Comparison of ENCODE assay signal across 13 cellular contexts in genomic region chr11:10674440-10674855, GRCh38. TPM values are rescaled to one million over a fixed set of nuclear protein-coding genes. Genes with fewer than 3 reads are reported as not detected.
A peak's percentile ranks its signal among the peaks of the same experiment; 100 is the strongest.
DNase-seq lines count a peak whose midpoint lies in the region; ATAC-seq, FAIRE-seq and TF ChIP-seq lines count a peak whose summit lies in the region.
"Had no signal": no experiment of that assay in that cellular context is flagged by ENCODE, and none has a peak within 500 bp of the region (broad histone marks: within the 10 kb centered on the region; RNA-seq: fewer than 3 reads in every experiment).

No MANE protein-coding gene starts in this region.

- CTCF ChIA-PET in HCT116 (lab: Charles Lee) (no interaction called here), Caco-2 (lab: Charles Lee) (no interaction called here)

- no peak overlapping the region for H3K27ac Mint-ChIP-seq in Caco-2 (ENCODE audit: unreplicated experiment)
- H3K27ac Mint-ChIP-seq: nephron had no signal

- H4K20me1 ChIP-seq in HCT116 (ENCODE audit: insufficient read depth) = no peaks in the 10 kb centered on the region

- H3K4me3 Mint-ChIP-seq in Caco-2 (ENCODE audit: unreplicated experiment) = no peak overlapping the region
- H3K4me3 Mint-ChIP-seq: nephron had no signal

- H3K79me2 ChIP-seq in HCT116 (ENCODE audit: insufficient read depth, low read length) = no peaks in the 10 kb centered on the region

- H2AFZ ChIP-seq in HCT116 (ENCODE audit: low read depth, low read length, poor library complexity, severe bottlenecking) = no peak overlapping the region

- no peak for FAIRE-seq in H54 (lab: Jason Lieb, UNC)
- FAIRE-seq: GM12878 had no signal

- H3K27ac ChIP-seq in HCT116 (ENCODE audit: low read depth, low read length) (peak overlapping the region; percentile 47), esophagus muscularis mucosa (replicated peaks in 1 of 4) (peak overlapping the region; percentile 81 to 86 (median 84)), mucosa of rectum (ENCODE audit: low read depth in 2 of 2, low read length in 2 of 2) (peak overlapping the region; percentile 38 to 65), testis (peak overlapping the region; percentile 22 to 81)

- H3K4me3 ChIP-seq in HCT116 (replicated peaks in 1 of 2; ENCODE audit: low read depth in 1 of 2, low read length in 2 of 2) = no peak overlapping the region
- H3K4me3 ChIP-seq in esophagus muscularis mucosa = peak overlapping the region; percentile 20 to 47 (median 35)
- no peak overlapping the region for H3K4me3 ChIP-seq in mucosa of rectum (ENCODE audit: low read length in 2 of 2)
- H3K4me3 ChIP-seq in testis = no peak overlapping the region
- H3K4me3 ChIP-seq in Caco-2 (ENCODE audit: low read depth, low read length) = no peak overlapping the region
- H3K4me3 ChIP-seq: GM12878 had no signal

- ATAC-seq in HCT116 (peak; percentile 16; the same call in 1 of the 2 replicates), HG03039 (IDR thresholded peaks at IDR 0.05; ENCODE audit: unreplicated experiment) (no peak), HG02885 (IDR thresholded peaks at IDR 0.05; ENCODE audit: poor library complexity, unreplicated experiment) (no peak)
- ATAC-seq: GM12878 had no signal

- 11% methylated on average over 6 of the region's 6 CpGs for WGBS in esophagus muscularis mucosa
- WGBS in testis, 2 donors = 30 to 33% methylated on average over 6 of the region's 6 CpGs

- no TSS peak for BruUV-seq in HCT116 (replicated peaks; lab: Mats Ljungman, UMichigan)
- BruUV-seq in Caco-2 (replicated peaks; lab: Mats Ljungman, UMichigan) = no TSS peak

- no peaks in the 10 kb centered on the region for H3K9me3 ChIP-seq in HCT116 (ENCODE audit: control insufficient read depth in 1 of 2, insufficient read depth in 1 of 2, low read depth in 1 of 2, low read length in 2 of 2)
- H3K9me3 ChIP-seq in esophagus muscularis mucosa = no peaks in the 10 kb centered on the region
- no peaks in the 10 kb centered on the region for H3K9me3 ChIP-seq in mucosa of rectum (ENCODE audit: control insufficient read depth in 2 of 2, low read length in 2 of 2)
- no peaks in the 10 kb centered on the region for H3K9me3 ChIP-seq in testis
- H3K9me3 ChIP-seq in Caco-2 = no peaks in the 10 kb centered on the region

- H3K27me3 Mint-ChIP-seq in Caco-2 (ENCODE audit: insufficient read depth, unreplicated experiment) = no peaks in the 10 kb centered on the region

- no peak for TF ChIP-seq RAD21 in HCT116 (IDR thresholded peaks at IDR 0.05; ENCODE audit: low read depth)

- H3K4me2 ChIP-seq in HCT116 (ENCODE audit: low read length) = peak overlapping the region; percentile 47

- RAD21 ChIA-PET in HCT116 (lab: Charles Lee; ENCODE audit: low non-redundant PET in 1 of 2, low total read pairs in 2 of 2, uncharacterized antibody in 2 of 2, unreplicated experiment in 2 of 2) = no interaction called here

- no peak for TF ChIP-seq EP300 in esophagus muscularis mucosa (IDR thresholded peaks at IDR 0.05)

- no peaks in the 10 kb centered on the region for H3K9me2 ChIP-seq in HCT116 (ENCODE audit: insufficient read depth)

- POLR2A ChIA-PET in HCT116 (lab: Charles Lee) = no interaction called here
- POLR2A ChIA-PET in Caco-2 (lab: Charles Lee) = no interaction called here

- intact Hi-C loops in HCT116 (cut with micrococcal nuclease) = no loop called here
- intact Hi-C loops in esophagus muscularis mucosa (cut with DNase I) = no loop called here
- intact Hi-C loops in testis (cut with DNase I; ENCODE audit: low total_unique reads) = no loop called here
- intact Hi-C loops in Caco-2 (cut with micrococcal nuclease; ENCODE audit: unreplicated experiment) = no loop called here

- H3K9ac ChIP-seq in HCT116 (ENCODE audit: low read length) (peak overlapping the region; percentile 24), mucosa of rectum (ENCODE audit: low read depth in 1 of 2, low read length in 2 of 2) (peak overlapping the region in 1 of 2 donors; percentile 12)

- no peak for TF ChIP-seq POLR2A in HCT116 (IDR thresholded peaks at IDR 0.05; ENCODE audit: borderline replicate concordance, extremely low read depth, insufficient read depth, insufficient read length)
- TF ChIP-seq POLR2A in esophagus muscularis mucosa (IDR thresholded peaks at IDR 0.05; ENCODE audit: low read depth) = no peak
- TF ChIP-seq POLR2A in testis (IDR thresholded peaks at IDR 0.05) = no peak
- no peak for TF ChIP-seq POLR2A in H54 (IDR thresholded peaks at IDR 0.05; ENCODE audit: low read depth, low read length)

- peaks cover 14% of the 10 kb centered on the region for H3K4me1 Mint-ChIP-seq in Caco-2 (ENCODE audit: low read depth, unreplicated experiment)

- no peak for TF ChIP-seq CTCF in HCT116 (IDR thresholded peaks at IDR 0.05 in 2 of 3, conservative IDR thresholded peaks at IDR 0.05 in 1 of 3; ENCODE audit: borderline replicate concordance in 1 of 3, insufficient read depth in 1 of 3, low read depth in 2 of 3, low read length in 2 of 3)
- no peak for TF ChIP-seq CTCF in esophagus muscularis mucosa (IDR thresholded peaks at IDR 0.05)
- TF ChIP-seq CTCF in testis (IDR thresholded peaks at IDR 0.05) = no peak
- no peak for TF ChIP-seq CTCF in Caco-2 (IDR thresholded peaks at IDR 0.05; ENCODE audit: insufficient read depth in 1 of 2, low read depth in 1 of 2, low read length in 1 of 2, severe bottlenecking in 1 of 2, unreplicated experiment in 1 of 2)

- H3K27me3 ChIP-seq in HCT116 (ENCODE audit: insufficient read depth, low read length) = no peaks in the 10 kb centered on the region
- no peaks in the 10 kb centered on the region for H3K27me3 ChIP-seq in esophagus muscularis mucosa
- no peaks in the 10 kb centered on the region for H3K27me3 ChIP-seq in mucosa of rectum (ENCODE audit: control insufficient read depth in 2 of 2, insufficient read depth in 2 of 2, low read length in 2 of 2)
- H3K27me3 ChIP-seq in testis = no peaks in the 10 kb centered on the region
- no peaks in the 10 kb centered on the region for H3K27me3 ChIP-seq in Caco-2 (replicated peaks; ENCODE audit: control insufficient read depth, insufficient read depth, low read length)

- peaks cover 14% of the 10 kb centered on the region for H3K9me3 Mint-ChIP-seq in Caco-2 (ENCODE audit: unreplicated experiment)
- H3K9me3 Mint-ChIP-seq: nephron had no signal

- peaks cover 36 to 56% of the 10 kb centered on the region in 2 experiments for H3K4me1 ChIP-seq in HCT116 (ENCODE audit: control insufficient read depth in 1 of 2, insufficient read depth in 2 of 2, low read length in 2 of 2)
- peaks cover 20 to 100% (median 91%) of the 10 kb centered on the region in 4 donors for H3K4me1 ChIP-seq in esophagus muscularis mucosa
- peaks cover 2 to 20% of the 10 kb centered on the region in 2 donors for H3K4me1 ChIP-seq in mucosa of rectum (ENCODE audit: control insufficient read depth in 2 of 2, insufficient read depth in 2 of 2, low read length in 2 of 2)
- H3K4me1 ChIP-seq in testis = peaks cover 11% of the 10 kb centered on the region
- peaks cover 12% of the 10 kb centered on the region for H3K4me1 ChIP-seq in Caco-2

- no peak for DNase-seq in HCT116 (ENCODE audit: low read depth, low spot score)
- DNase-seq in esophagus muscularis mucosa (ENCODE audit: extremely low spot score) = no peak
- DNase-seq in testis = peak; percentile 65
- DNase-seq in Caco-2 = no peak
- no peak for DNase-seq in H54 (ENCODE audit: insufficient read length, low spot score)
- DNase-seq: activated CD4-positive, alpha-beta T cell treated with anti-CD3 and anti-CD28 coated beads, Interleukin-2, amount 50 U/mL, for 1 hour; activated naive CD4-positive, alpha-beta T cell treated with anti-CD3 and anti-CD28 coated beads, Interleukin-2, amount 50 U/mL, for 16 hours; stimulated activated CD4-positive, alpha-beta T cell treated with anti-CD3 and anti-CD28 coated beads, Interleukin-4, amount 100 ng/mL, for 24 hours had no signal

- 0 out of 4 replicates have a peak, but pooled peaks cover 0 to 3% of the 10 kb centered on the region in 2 experiments for H3K36me3 ChIP-seq in HCT116 (ENCODE audit: control insufficient read depth in 1 of 2, insufficient read depth in 2 of 2, low read length in 2 of 2)
- peaks cover 0 to 5% (median 0%) of the 10 kb centered on the region in 4 donors for H3K36me3 ChIP-seq in esophagus muscularis mucosa
- H3K36me3 ChIP-seq in mucosa of rectum (ENCODE audit: control insufficient read depth in 2 of 2, insufficient read depth in 2 of 2, low read length in 2 of 2) = no peaks in the 10 kb centered on the region
- no peaks in the 10 kb centered on the region for H3K36me3 ChIP-seq in testis (ENCODE audit: low read depth, missing control alignments)
- H3K36me3 ChIP-seq in Caco-2 (ENCODE audit: control insufficient read depth, insufficient read depth, low read length) = no peaks in the 10 kb centered on the region

- H3K36me3 Mint-ChIP-seq in Caco-2 (ENCODE audit: insufficient read depth, unreplicated experiment) = no peaks in the 10 kb centered on the region

TF ChIP-seq in HCT116, 20 proteins besides CTCF, POLR2A, EP300 and RAD21:
- TF ChIP-seq SIN3A (IDR thresholded peaks at IDR 0.05; ENCODE audit: low read depth) (no peak), CBX3 (IDR thresholded peaks at IDR 0.05; ENCODE audit: low read depth) (peak; percentile 35; the same call in 1 of the 2 replicates), ATF3 (IDR thresholded peaks at IDR 0.05) (no peak)

RNA-seq across cellular contexts. Expression of gene IRAG1, which starts 19.1 kb away (rescaled TPM):
- total RNA-seq in HCT116 (2021; ENCODE audit: unreplicated experiment) = 3.7 TPM
- 2.0 and 2.3 TPM in 2 replicates for polyA plus RNA-seq in HCT116 (2012)
- total RNA-seq in esophagus muscularis mucosa = 100 to 1,000 TPM; 205 to 338 (median 276) TPM
- total RNA-seq in testis = 10 to 100 TPM; 17.7 to 23.1 TPM
- 28.6 TPM for polyA plus RNA-seq in testis (ENCODE audit: insufficient read depth, low read depth, low replicate concordance)
- 0.35 and 0.64 TPM in 2 replicates for total RNA-seq in Caco-2 (2022)

Comparison
In these comparisons a context has a peak if more than half of its experiments do, and no peak if none do; other contexts are left out.
1. H3K4me3 ChIP-seq: peak in esophagus muscularis mucosa (4 of 4); none in HCT116 (0 of 2), mucosa of rectum (0 of 2), testis (0 of 2) and Caco-2 (single experiment).
2. RNA of gene IRAG1, which starts 19.1 kb away (total RNA-seq): 205 to 338 TPM in esophagus muscularis mucosa; 17.7 to 23.1 TPM in testis, 3.7 TPM in HCT116 (single experiment) and 0.35 to 0.64 TPM in Caco-2; every median in the first group is over 4 times any median in the second.
3. Peak in every context shown above with its lines, with median percentiles within 50 percentile points of each other: H3K27ac ChIP-seq.